Comparison of ENCODE assay signal across 8 cellular contexts in the genomic region with DNA sequence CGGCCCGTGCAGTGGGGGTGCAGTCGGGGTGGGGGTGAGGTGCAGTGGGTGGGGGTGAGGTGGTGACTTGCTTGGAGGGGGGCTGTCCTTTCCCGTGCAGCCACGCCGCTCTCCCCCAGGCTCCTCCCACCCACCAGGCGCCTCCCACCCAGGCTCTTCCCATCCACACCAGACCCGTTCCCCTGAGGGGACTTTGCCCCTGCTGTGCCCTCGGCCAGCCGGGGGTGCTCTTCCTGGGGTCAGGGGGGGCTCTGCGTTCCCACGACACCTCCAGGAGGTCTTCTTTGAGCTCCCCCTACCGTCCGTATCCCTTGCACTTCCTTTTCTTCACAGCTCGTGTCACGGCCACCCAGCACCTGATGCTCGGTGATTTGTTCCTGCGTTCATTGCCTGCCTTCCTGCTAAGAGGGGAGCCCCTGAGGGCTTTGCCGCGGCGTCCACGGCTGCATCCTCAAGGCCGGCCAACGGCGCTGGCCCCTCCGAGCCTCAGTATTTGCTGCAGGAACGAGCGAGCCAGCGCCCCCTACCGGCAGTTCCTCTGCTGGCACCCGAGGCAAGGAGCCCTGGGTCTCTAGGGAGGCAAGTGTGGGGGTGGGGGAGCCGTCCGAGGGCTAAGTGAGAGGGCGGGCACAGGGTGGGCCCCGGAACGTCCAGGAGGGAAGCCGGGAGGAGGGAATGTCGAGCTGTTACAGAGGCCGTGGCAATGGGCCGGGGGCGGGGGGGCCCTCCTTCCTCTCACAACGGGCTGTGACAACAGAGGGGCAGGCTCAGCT. TPM values are rescaled to one million over a fixed set of nuclear protein-coding genes. Genes with fewer than 3 reads are reported as not detected.
DNase-seq lines count a peak whose midpoint lies in the region; ATAC-seq, FAIRE-seq and TF ChIP-seq lines count a peak whose summit lies in the region.

No MANE protein-coding gene starts in this region.

- TF ChIP-seq RAD21 in HepG2 (CRISPR knock-in tag; IDR thresholded peaks at IDR 0.05) = peak; percentile 24; the same call in 1 of the 2 replicates

- peak overlapping the region; percentile 84 for H3K4me2 ChIP-seq in HepG2 (ENCODE audit: low read depth, low read length)

- H3K9me3 Mint-ChIP-seq in activated CD4-positive, alpha-beta T cell treated with anti-CD3 and anti-CD28 coated beads, Interleukin-2, amount 10 ng/mL, durations not matched to agents 7 days and 5 days = no peaks in the 10 kb centered on the region

- no TSS peak for BruUV-seq in HepG2 (replicated peaks; lab: Mats Ljungman, UMichigan)

- TF ChIP-seq EP300 in HepG2 (IDR thresholded peaks at IDR 0.05; ENCODE audit: low read depth in 2 of 2, low read length in 2 of 2) = no peak
- no peak for TF ChIP-seq EP300 in HepG2 (CRISPR knock-in tag; IDR thresholded peaks at IDR 0.05; ENCODE audit: borderline replicate concordance)

- no peaks in the 10 kb centered on the region for H3K9me3 ChIP-seq in HepG2 (ENCODE audit: low read length)

- no peak overlapping the region for H3K9ac ChIP-seq in HepG2 (ENCODE audit: insufficient read depth, low read depth, low read length)

- CTCF ChIA-PET in activated CD4-positive, alpha-beta T cell treated with anti-CD3 and anti-CD28 coated beads, Interleukin-2, amount 10 ng/mL, durations not matched to agents 7 days and 5 days (lab: Charles Lee) = interaction anchor here (0.6 to 2.4 kb wide), 24 partner anchors 8 to 273 kb away, joined by 3 to 14 read pairs (median 3); a partner anchor contains a TSS
- CTCF ChIA-PET in HepG2 (lab: Yijun Ruan, JAX; ENCODE audit: low intra/inter-chr PET ratio, low total read pairs) = interaction anchor here (1.4 kb wide), 1 partner anchor 19 kb away, joined by 9 read pairs; no protein-coding TSS in a partner anchor

- H3K4me1 ChIP-seq in HepG2 (ENCODE audit: insufficient read depth, low read length) = peaks cover 13% of the 10 kb centered on the region

- in situ Hi-C loops in HepG2 (cut with HindIII; ENCODE audit: extremely low pct_ligation_motif_present, low pct_unique_long_range_greater_than_20kb) = no loop called here

- TF ChIP-seq CTCF in coronary artery (IDR thresholded peaks at IDR 0.05) (peak; percentile 82), HepG2 (CRISPR knock-in tag; IDR thresholded peaks at IDR 0.05) (peak; percentile 79)

- POLR2A ChIA-PET in activated CD4-positive, alpha-beta T cell treated with anti-CD3 and anti-CD28 coated beads, Interleukin-2, amount 10 ng/mL, durations not matched to agents 7 days and 5 days (lab: Charles Lee) = no interaction called here
- POLR2A ChIA-PET in HepG2 (lab: Yijun Ruan, JAX) = interaction anchor here (0.7 kb wide), 1 partner anchor 12 kb away, joined by 5 read pairs; no protein-coding TSS in a partner anchor

- no peaks in the 10 kb centered on the region for H4K20me1 ChIP-seq in HepG2 (ENCODE audit: insufficient read depth, low read length)

- no peaks in the 10 kb centered on the region for H3K36me3 ChIP-seq in HepG2 (replicated peaks in 1 of 2; ENCODE audit: control insufficient read depth in 1 of 2, insufficient read depth in 2 of 2, low read length in 2 of 2)

- peak overlapping the region in 1 of 2 donors; percentile 53 for H3K27ac ChIP-seq in coronary artery
- no peak overlapping the region for H3K27ac ChIP-seq in HepG2 (ENCODE audit: extremely low read length, insufficient read depth, low read length)

- 3% methylated on average over 26 of the region's 42 CpGs for WGBS in HepG2 (ENCODE audit: low lambda C conversion rate)

- TF ChIP-seq POLR2A in HepG2 (IDR thresholded peaks at IDR 0.05; ENCODE audit: insufficient read depth in 1 of 2, low read depth in 2 of 2, low read length in 2 of 2) = no peak

- H3K4me3 Mint-ChIP-seq in activated CD4-positive, alpha-beta T cell treated with anti-CD3 and anti-CD28 coated beads, Interleukin-2, amount 10 ng/mL, durations not matched to agents 7 days and 5 days = peak overlapping the region; percentile 82

- H3K36me3 Mint-ChIP-seq in activated CD4-positive, alpha-beta T cell treated with anti-CD3 and anti-CD28 coated beads, Interleukin-2, amount 10 ng/mL, durations not matched to agents 7 days and 5 days (ENCODE audit: low read depth) = no peaks in the 10 kb centered on the region

- H3K27me3 Mint-ChIP-seq in activated CD4-positive, alpha-beta T cell treated with anti-CD3 and anti-CD28 coated beads, Interleukin-2, amount 10 ng/mL, durations not matched to agents 7 days and 5 days = peaks cover 40% of the 10 kb centered on the region

- FAIRE-seq in HepG2 (lab: Jason Lieb, UNC) = no peak

- peaks cover 1 to 16% of the 10 kb centered on the region in 2 experiments; a peak in 3 of 5 replicates for H3K27me3 ChIP-seq in HepG2 (ENCODE audit: control insufficient read depth in 1 of 2, insufficient read depth in 2 of 2, low read length in 2 of 2)

- H2AFZ ChIP-seq in HepG2 (ENCODE audit: low read length) = no peak overlapping the region

- DNase-seq in DMS153 treated with DMSO at 0.1 percent for 48 hours (lab: John Stamatoyannopoulos, UW; ENCODE audit: unreplicated experiment) (peak; percentile 3), DMS153 (lab: John Stamatoyannopoulos, UW) (no peak), NCI-H2196 treated with DMSO at 0.1 percent for 48 hours (lab: John Stamatoyannopoulos, UW; ENCODE audit: unreplicated experiment) (peak; percentile 68), coronary artery (ENCODE audit: low spot score) (peak; percentile 75), HepG2 (ENCODE audit: low spot score) (peak; percentile 33)
- peak; percentile 79 for DNase-seq in activated CD4-positive, alpha-beta T cell treated with anti-CD3 and anti-CD28 coated beads, Interleukin-2, amount 10 ng/mL, durations not matched to agents 7 days and 5 days
- peak; percentile 82 for DNase-seq in stimulated activated CD4-positive, alpha-beta T cell treated with anti-CD3 and anti-CD28 coated beads, Interleukin-4, amount 100 ng/mL, for 1 hour

- H3K79me2 ChIP-seq in HepG2 (ENCODE audit: insufficient read depth, low read length) = no peaks in the 10 kb centered on the region

- H3K4me3 ChIP-seq in coronary artery (peak overlapping the region; percentile 74), HepG2 (replicated peaks in 1 of 3; ENCODE audit: insufficient read depth in 1 of 3, low read depth in 2 of 3, low read length in 3 of 3) (peak overlapping the region in 2 of 3 experiments; percentile 4 to 62; a peak in 2 of 6 replicates)

- H3K27ac Mint-ChIP-seq in activated CD4-positive, alpha-beta T cell treated with anti-CD3 and anti-CD28 coated beads, Interleukin-2, amount 10 ng/mL, durations not matched to agents 7 days and 5 days = peak overlapping the region; percentile 87

- ATAC-seq in HepG2 (peak; percentile 84), GM19395 (IDR thresholded peaks at IDR 0.05; ENCODE audit: unreplicated experiment) (no peak)

- peaks cover 8% of the 10 kb centered on the region for H3K4me1 Mint-ChIP-seq in activated CD4-positive, alpha-beta T cell treated with anti-CD3 and anti-CD28 coated beads, Interleukin-2, amount 10 ng/mL, durations not matched to agents 7 days and 5 days

- intact Hi-C loops in HepG2 (cut with micrococcal nuclease; ENCODE audit: unreplicated experiment) = no loop called here

RNA-seq across cellular contexts. Expression of a gene that starts 11.8 kb away (rescaled TPM):
- not detected for total RNA-seq in activated CD4-positive, alpha-beta T cell treated with anti-CD3 and anti-CD28 coated beads, Interleukin-2, amount 10 ng/mL, durations not matched to agents 7 days and 5 days
- not detected in 2 replicates for total RNA-seq in HepG2 (2016; rRNA removed; fragmentation: Illumina TruSeq; extraction: Trizol)
- not detected in 2 replicates for total RNA-seq in HepG2 (2016; cell fraction: cytosol; rRNA removed; fragmentation: Illumina TruSeq; extraction: Trizol; ENCODE audit: low read depth)
- not detected in 2 replicates for total RNA-seq in HepG2 (2016; cell fraction: insoluble cytoplasmic fraction; rRNA removed; fragmentation: Illumina TruSeq; extraction: Trizol)
- not detected in 2 replicates for total RNA-seq in HepG2 (2016; cell fraction: membrane; rRNA removed; fragmentation: Illumina TruSeq; extraction: Trizol)
- not detected in 2 replicates for total RNA-seq in HepG2 (2016; cell fraction: nucleus; rRNA removed; fragmentation: Illumina TruSeq; extraction: Trizol)
- not detected in 2 replicates for polyA plus RNA-seq in HepG2 (2011; rRNA removed)
- not detected in 2 replicates for polyA plus RNA-seq in HepG2 (2011; cell fraction: cytosol; rRNA removed)
- polyA plus RNA-seq in HepG2 (2011; cell fraction: nucleus; rRNA removed) = not detected in 2 replicates
- not detected in 2 replicates for polyA plus RNA-seq in HepG2 (2012)
- not detected in 2 replicates for polyA plus RNA-seq in HepG2 (2016; cell fraction: cytosol; fragmentation: Illumina TruSeq; extraction: Trizol; ENCODE audit: low read depth)
- not detected in 2 replicates for polyA plus RNA-seq in HepG2 (2016; cell fraction: insoluble cytoplasmic fraction; fragmentation: Illumina TruSeq; extraction: Trizol; ENCODE audit: low read depth)
- polyA plus RNA-seq in HepG2 (2016; cell fraction: membrane; fragmentation: Illumina TruSeq; extraction: Trizol; ENCODE audit: low read depth) = not detected in 2 replicates
- not detected in 2 replicates for polyA plus RNA-seq in HepG2 (2016; cell fraction: nucleus; fragmentation: Illumina TruSeq; extraction: Trizol; ENCODE audit: insufficient read depth, low read depth)
- polyA minus RNA-seq in HepG2 (2011; rRNA and poly(A)+ RNA removed; ENCODE audit: low replicate concordance) = not detected in 2 replicates
- not detected in 2 replicates for polyA minus RNA-seq in HepG2 (2011; cell fraction: cytosol; rRNA and poly(A)+ RNA removed)
- not detected in 2 replicates for polyA minus RNA-seq in HepG2 (2011; cell fraction: nucleus; rRNA and poly(A)+ RNA removed)

RNA-seq across cellular contexts. Expression of a gene that starts 42.7 kb away (rescaled TPM):
- not detected for total RNA-seq in activated CD4-positive, alpha-beta T cell treated with anti-CD3 and anti-CD28 coated beads, Interleukin-2, amount 10 ng/mL, durations not matched to agents 7 days and 5 days
- 1.1 and 2.2 TPM in 2 replicates for total RNA-seq in HepG2 (2016; rRNA removed; fragmentation: Illumina TruSeq; extraction: Trizol)
- total RNA-seq in HepG2 (2016; cell fraction: cytosol; rRNA removed; fragmentation: Illumina TruSeq; extraction: Trizol; ENCODE audit: low read depth) = 1.4 and 2.5 TPM in 2 replicates
- total RNA-seq in HepG2 (2016; cell fraction: insoluble cytoplasmic fraction; rRNA removed; fragmentation: Illumina TruSeq; extraction: Trizol) = 1.4 and 2.5 TPM in 2 replicates
- 1.4 and 1.7 TPM in 2 replicates for total RNA-seq in HepG2 (2016; cell fraction: membrane; rRNA removed; fragmentation: Illumina TruSeq; extraction: Trizol)
- 1.7 and 2.8 TPM in 2 replicates for total RNA-seq in HepG2 (2016; cell fraction: nucleus; rRNA removed; fragmentation: Illumina TruSeq; extraction: Trizol)
- 3.3 and 4.0 TPM in 2 replicates for polyA plus RNA-seq in HepG2 (2011; rRNA removed)
- 2.0 and 2.9 TPM in 2 replicates for polyA plus RNA-seq in HepG2 (2011; cell fraction: cytosol; rRNA removed)
- polyA plus RNA-seq in HepG2 (2011; cell fraction: nucleus; rRNA removed) = 18.4 and 19.8 TPM in 2 replicates
- polyA plus RNA-seq in HepG2 (2012) = 4.3 and 4.8 TPM in 2 replicates
- 2.7 and 3.3 TPM in 2 replicates for polyA plus RNA-seq in HepG2 (2016; cell fraction: cytosol; fragmentation: Illumina TruSeq; extraction: Trizol; ENCODE audit: low read depth)
- 1.4 and 1.8 TPM in 2 replicates for polyA plus RNA-seq in HepG2 (2016; cell fraction: insoluble cytoplasmic fraction; fragmentation: Illumina TruSeq; extraction: Trizol; ENCODE audit: low read depth)
- 2.6 and 2.7 TPM in 2 replicates for polyA plus RNA-seq in HepG2 (2016; cell fraction: membrane; fragmentation: Illumina TruSeq; extraction: Trizol; ENCODE audit: low read depth)
- polyA plus RNA-seq in HepG2 (2016; cell fraction: nucleus; fragmentation: Illumina TruSeq; extraction: Trizol; ENCODE audit: insufficient read depth, low read depth) = 1.6 and 6.8 TPM in 2 replicates
- polyA minus RNA-seq in HepG2 (2011; rRNA and poly(A)+ RNA removed; ENCODE audit: low replicate concordance) = 1.3 TPM in 1 of 2 replicates, not detected in the other
- 0.79 and 2.3 TPM in 2 replicates for polyA minus RNA-seq in HepG2 (2011; cell fraction: cytosol; rRNA and poly(A)+ RNA removed)
- polyA minus RNA-seq in HepG2 (2011; cell fraction: nucleus; rRNA and poly(A)+ RNA removed) = 0.64 and 2.4 TPM in 2 replicates

RNA-seq across cellular contexts. Expression of a gene that starts 45.4 kb away (rescaled TPM):
- 10 to 100 TPM; 35.7 to 42.0 TPM for total RNA-seq in activated CD4-positive, alpha-beta T cell treated with anti-CD3 and anti-CD28 coated beads, Interleukin-2, amount 10 ng/mL, durations not matched to agents 7 days and 5 days
- total RNA-seq in HepG2 (2016; rRNA removed; fragmentation: Illumina TruSeq; extraction: Trizol) = 2.0 and 2.3 TPM in 2 replicates
- 2.6 and 3.1 TPM in 2 replicates for total RNA-seq in HepG2 (2016; cell fraction: cytosol; rRNA removed; fragmentation: Illumina TruSeq; extraction: Trizol; ENCODE audit: low read depth)
- total RNA-seq in HepG2 (2016; cell fraction: insoluble cytoplasmic fraction; rRNA removed; fragmentation: Illumina TruSeq; extraction: Trizol) = 3.2 and 3.4 TPM in 2 replicates
- total RNA-seq in HepG2 (2016; cell fraction: membrane; rRNA removed; fragmentation: Illumina TruSeq; extraction: Trizol) = 3.4 and 3.5 TPM in 2 replicates
- total RNA-seq in HepG2 (2016; cell fraction: nucleus; rRNA removed; fragmentation: Illumina TruSeq; extraction: Trizol) = 0.56 and 1.7 TPM in 2 replicates
- 4.1 and 5.2 TPM in 2 replicates for polyA plus RNA-seq in HepG2 (2011; rRNA removed)
- polyA plus RNA-seq in HepG2 (2011; cell fraction: cytosol; rRNA removed) = 4.6 and 10.0 TPM in 2 replicates
- 6.9 and 8.9 TPM in 2 replicates for polyA plus RNA-seq in HepG2 (2011; cell fraction: nucleus; rRNA removed)
- 1.6 and 3.0 TPM in 2 replicates for polyA plus RNA-seq in HepG2 (2012)
- 3.7 and 4.0 TPM in 2 replicates for polyA plus RNA-seq in HepG2 (2016; cell fraction: cytosol; fragmentation: Illumina TruSeq; extraction: Trizol; ENCODE audit: low read depth)
- 2.9 and 3.0 TPM in 2 replicates for polyA plus RNA-seq in HepG2 (2016; cell fraction: insoluble cytoplasmic fraction; fragmentation: Illumina TruSeq; extraction: Trizol; ENCODE audit: low read depth)
- 4.1 and 4.4 TPM in 2 replicates for polyA plus RNA-seq in HepG2 (2016; cell fraction: membrane; fragmentation: Illumina TruSeq; extraction: Trizol; ENCODE audit: low read depth)
- 2.7 and 4.3 TPM in 2 replicates for polyA plus RNA-seq in HepG2 (2016; cell fraction: nucleus; fragmentation: Illumina TruSeq; extraction: Trizol; ENCODE audit: insufficient read depth, low read depth)
- polyA minus RNA-seq in HepG2 (2011; rRNA and poly(A)+ RNA removed; ENCODE audit: low replicate concordance) = 2.9 and 4.4 TPM in 2 replicates
- polyA minus RNA-seq in HepG2 (2011; cell fraction: cytosol; rRNA and poly(A)+ RNA removed) = 2.6 TPM in 1 of 2 replicates, not detected in the other
- 1.9 and 2.2 TPM in 2 replicates for polyA minus RNA-seq in HepG2 (2011; cell fraction: nucleus; rRNA and poly(A)+ RNA removed)

Comparison
In these comparisons a context has a peak if more than half of its experiments do, and no peak if none do; other contexts are left out.
1. RNA of a gene that starts 45.4 kb away (total RNA-seq): 35.7 to 42.0 TPM in activated CD4-positive, alpha-beta T cell treated with anti-CD3 and anti-CD28 coated beads, Interleukin-2, amount 10 ng/mL, durations not matched to agents 7 days and 5 days; 0.56 to 3.5 TPM in HepG2; every median in the first group is over 4 times any median in the second.